Comparison of ENCODE assay signal across 8 cellular contexts in the genomic region with DNA sequence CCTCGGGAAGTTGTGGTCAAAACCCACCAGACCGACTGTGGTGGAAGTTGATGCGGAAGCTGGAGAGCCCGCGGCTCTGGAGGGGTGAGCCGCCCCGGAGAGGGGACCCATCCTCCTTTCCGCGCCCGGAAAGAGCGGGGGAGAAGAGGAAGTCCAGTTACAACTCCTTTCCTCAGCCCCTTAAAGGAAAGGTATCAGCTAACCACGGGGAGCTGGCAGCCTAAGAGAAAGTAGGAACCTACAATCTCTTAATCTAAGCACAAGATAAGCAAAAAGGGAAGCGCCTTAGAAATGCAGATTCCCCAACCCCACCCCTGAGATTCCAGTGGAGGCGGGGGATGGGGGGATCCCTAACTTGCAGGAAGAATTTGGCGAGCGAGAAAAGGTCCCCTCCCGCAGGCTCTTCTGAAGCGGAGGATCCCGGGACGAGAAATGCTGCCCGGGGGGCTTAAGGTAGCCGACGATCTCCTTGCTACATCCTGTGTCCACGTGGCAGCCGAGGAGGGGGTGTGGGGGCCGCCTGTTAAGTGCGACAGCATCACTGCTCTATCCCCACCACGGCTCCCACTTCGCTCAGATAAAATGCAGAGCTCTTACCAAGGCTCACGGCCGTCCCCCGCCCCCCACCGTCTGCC.
DNase-seq lines count a peak whose midpoint lies in the region; ATAC-seq and TF ChIP-seq lines count a peak whose summit lies in the region.

No MANE protein-coding gene starts in this region.

- H3K27ac Mint-ChIP-seq in Caco-2 (ENCODE audit: unreplicated experiment) = no peak overlapping the region
- no peak overlapping the region for H3K27ac Mint-ChIP-seq in naive thymus-derived CD4-positive, alpha-beta T cell

- CTCF ChIA-PET in Caco-2 (lab: Charles Lee) = interaction anchor here (1.4 kb wide), 1 partner anchor 25 kb away, joined by 4 read pairs; no protein-coding TSS in a partner anchor
- CTCF ChIA-PET in naive thymus-derived CD4-positive, alpha-beta T cell (lab: Charles Lee) = no interaction called here

- TF ChIP-seq CTCF in Caco-2 (IDR thresholded peaks at IDR 0.05; ENCODE audit: insufficient read depth in 1 of 2, low read depth in 1 of 2, low read length in 1 of 2, severe bottlenecking in 1 of 2, unreplicated experiment in 1 of 2) (no peak), coronary artery (IDR thresholded peaks at IDR 0.05) (no peak)

- H3K36me3 Mint-ChIP-seq in Caco-2 (ENCODE audit: insufficient read depth, unreplicated experiment) = no peaks in the 10 kb centered on the region
- peaks cover 0 to 13% (median 7%) of the 10 kb centered on the region in 5 donors for H3K36me3 Mint-ChIP-seq in naive thymus-derived CD4-positive, alpha-beta T cell

- no peaks in the 10 kb centered on the region for H3K27me3 ChIP-seq in Caco-2 (replicated peaks; ENCODE audit: control insufficient read depth, insufficient read depth, low read length)
- H3K27me3 ChIP-seq in naive thymus-derived CD4-positive, alpha-beta T cell (ENCODE audit: control insufficient read depth in 2 of 2, insufficient read depth in 2 of 2, low read length in 2 of 2) = peaks cover 0 to 12% of the 10 kb centered on the region in 2 donors

- no TSS peak for BruUV-seq in Caco-2 (replicated peaks; lab: Mats Ljungman, UMichigan)

- DNase-seq in Caco-2 = no peak
- DNase-seq in MV-4-11 (lab: John Stamatoyannopoulos, UW) = peak; percentile 77
- no peak for DNase-seq in coronary artery (ENCODE audit: low spot score)
- no peak for DNase-seq in naive thymus-derived CD4-positive, alpha-beta T cell
- no peak for DNase-seq in activated gamma-delta T cell treated with Interleukin-2 at 50 U/mL for 16 hours
- DNase-seq in kidney tubule cell (ENCODE audit: low spot score) = no peak
- DNase-seq in NCI-H2107 treated with DMSO at 0.1 percent for 48 hours (lab: John Stamatoyannopoulos, UW; ENCODE audit: unreplicated experiment) = no peak

- POLR2A ChIA-PET in Caco-2 (lab: Charles Lee) = no interaction called here
- POLR2A ChIA-PET in naive thymus-derived CD4-positive, alpha-beta T cell (lab: Charles Lee) = interaction anchor here (0.7 kb wide), 1 partner anchor 471 kb away, joined by 3 read pairs; no protein-coding TSS in a partner anchor

- H3K36me3 ChIP-seq in Caco-2 (ENCODE audit: control insufficient read depth, insufficient read depth, low read length) = no peaks in the 10 kb centered on the region
- no peaks in the 10 kb centered on the region for H3K36me3 ChIP-seq in naive thymus-derived CD4-positive, alpha-beta T cell (ENCODE audit: control insufficient read depth in 2 of 3, insufficient read depth in 3 of 3, low read length in 3 of 3)

- no peaks in the 10 kb centered on the region for H3K4me1 Mint-ChIP-seq in Caco-2 (ENCODE audit: low read depth, unreplicated experiment)
- peaks cover 6 to 27% (median 24%) of the 10 kb centered on the region in 7 donors for H3K4me1 Mint-ChIP-seq in naive thymus-derived CD4-positive, alpha-beta T cell

- H3K27me3 Mint-ChIP-seq in Caco-2 (ENCODE audit: insufficient read depth, unreplicated experiment) = no peaks in the 10 kb centered on the region
- peaks cover 21 to 58% (median 38%) of the 10 kb centered on the region in 5 donors for H3K27me3 Mint-ChIP-seq in naive thymus-derived CD4-positive, alpha-beta T cell

- peaks cover 12% of the 10 kb centered on the region for H3K9me3 ChIP-seq in Caco-2
- H3K9me3 ChIP-seq in naive thymus-derived CD4-positive, alpha-beta T cell (ENCODE audit: control insufficient read depth in 2 of 3, low read length in 3 of 3) = no peaks in the 10 kb centered on the region

- H3K4me1 ChIP-seq in Caco-2 = no peaks in the 10 kb centered on the region
- H3K4me1 ChIP-seq in naive thymus-derived CD4-positive, alpha-beta T cell (ENCODE audit: control insufficient read depth in 2 of 2, insufficient read depth in 2 of 2, low read length in 2 of 2) = peaks cover 14 to 27% of the 10 kb centered on the region in 2 donors

- no peak overlapping the region for H3K4me3 ChIP-seq in Caco-2 (ENCODE audit: low read depth, low read length)
- H3K4me3 ChIP-seq in coronary artery = peak overlapping the region; percentile 68
- peak overlapping the region; percentile 50 for H3K4me3 ChIP-seq in naive thymus-derived CD4-positive, alpha-beta T cell (ENCODE audit: low read length)

- no peaks in the 10 kb centered on the region for H3K9me3 Mint-ChIP-seq in Caco-2 (ENCODE audit: unreplicated experiment)
- H3K9me3 Mint-ChIP-seq in naive thymus-derived CD4-positive, alpha-beta T cell = peaks cover 0 to 5% (median 0%) of the 10 kb centered on the region in 11 donors

- peak; percentile 51 for ATAC-seq in naive thymus-derived CD4-positive, alpha-beta T cell
- no peak for ATAC-seq in HG02642 (IDR thresholded peaks at IDR 0.05; ENCODE audit: poor library complexity, unreplicated experiment)

- H3K4me3 Mint-ChIP-seq in Caco-2 (ENCODE audit: unreplicated experiment) = peak overlapping the region; percentile 65
- H3K4me3 Mint-ChIP-seq in naive thymus-derived CD4-positive, alpha-beta T cell = peak overlapping the region; percentile 49 to 94 (median 76)

- H3K27ac ChIP-seq in coronary artery = no peak overlapping the region
- H3K27ac ChIP-seq in naive thymus-derived CD4-positive, alpha-beta T cell (ENCODE audit: low read depth, low read length) = no peak overlapping the region

- intact Hi-C loops in Caco-2 (cut with micrococcal nuclease; ENCODE audit: unreplicated experiment) = no loop called here
- intact Hi-C loops in naive thymus-derived CD4-positive, alpha-beta T cell (cut with micrococcal nuclease) = no loop called here
